Comparison of ENCODE assay signal across 8 cellular contexts in the genomic region with DNA sequence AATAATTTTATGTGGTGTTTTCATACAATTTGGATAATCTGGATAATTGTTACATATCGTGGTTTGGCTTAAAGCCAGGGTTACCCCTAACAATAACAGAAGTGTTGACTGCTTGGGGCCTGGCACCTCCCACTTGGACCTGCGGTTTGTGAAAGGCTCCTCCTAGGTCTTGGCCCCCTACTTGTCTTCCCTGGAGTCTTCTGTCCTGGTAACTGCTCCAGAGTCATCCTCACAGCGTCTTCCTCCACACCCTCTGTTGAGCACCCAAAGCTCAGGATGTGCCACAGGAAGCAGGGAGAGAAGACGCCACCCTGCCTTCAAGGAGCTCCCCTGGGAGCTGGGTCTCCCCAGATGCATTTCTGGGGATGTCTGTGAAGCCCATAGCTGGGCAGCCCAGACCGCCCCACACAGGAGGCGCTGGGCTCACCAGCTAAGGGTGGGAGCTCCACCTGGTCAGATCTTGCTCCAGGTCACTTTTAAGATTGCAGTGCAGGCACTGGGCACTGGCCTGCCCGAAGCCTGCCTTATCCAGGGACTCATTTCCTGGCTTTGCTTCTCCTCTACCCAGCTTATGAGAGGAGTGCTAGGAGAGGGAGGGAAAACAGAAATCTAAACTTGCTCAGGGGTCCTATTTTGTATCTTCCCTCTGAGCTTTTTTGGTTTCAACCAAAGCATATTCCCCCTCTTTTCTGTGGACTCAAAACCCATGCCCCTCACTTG.
DNase-seq lines count a peak whose midpoint lies in the region; ATAC-seq, FAIRE-seq and TF ChIP-seq lines count a peak whose summit lies in the region.

No MANE protein-coding gene starts in this region.

- no peak overlapping the region for H3K27ac ChIP-seq in CD4-positive, CD25-positive, alpha-beta regulatory T cell (ENCODE audit: insufficient read depth, low read length, poor library complexity, severe bottlenecking)
- no peak overlapping the region for H3K27ac ChIP-seq in neuronal stem cell (replicated peaks; ENCODE audit: low read length)
- peak overlapping the region in 2 of 4 donors; percentile 7 to 20 for H3K27ac ChIP-seq in gastroesophageal sphincter

- peaks cover 0 to 31% (median 21%) of the 10 kb centered on the region in 4 donors for H3K4me1 Mint-ChIP-seq in CD4-positive, CD25-positive, alpha-beta regulatory T cell
- peaks cover 13% of the 10 kb centered on the region for H3K4me1 Mint-ChIP-seq in central memory CD8-positive, alpha-beta T cell

- no peak for FAIRE-seq in GM19239 (lab: Jason Lieb, UNC)

- no peak overlapping the region for H2BK12ac ChIP-seq in neuronal stem cell (ENCODE audit: low read length)

- H3K36me3 Mint-ChIP-seq in CD4-positive, CD25-positive, alpha-beta regulatory T cell, result peaks cover 7% of the 10 kb centered on the region
- no peaks in the 10 kb centered on the region for H3K36me3 Mint-ChIP-seq in central memory CD8-positive, alpha-beta T cell (ENCODE audit: insufficient read depth)

- H3K9me3 Mint-ChIP-seq in CD4-positive, CD25-positive, alpha-beta regulatory T cell, result peaks cover 0 to 3% (median 0%) of the 10 kb centered on the region in 7 donors
- H3K9me3 Mint-ChIP-seq in central memory CD8-positive, alpha-beta T cell, result no peaks in the 10 kb centered on the region

- H2AK5ac ChIP-seq in neuronal stem cell (ENCODE audit: low read depth, low read length), result peak overlapping the region; percentile 73

- no peak overlapping the region for H4K8ac ChIP-seq in neuronal stem cell (ENCODE audit: low read depth, low read length)

- no peak for TF ChIP-seq EP300 in gastroesophageal sphincter (IDR thresholded peaks at IDR 0.05)

- no peaks in the 10 kb centered on the region for H3K27me3 Mint-ChIP-seq in CD4-positive, CD25-positive, alpha-beta regulatory T cell
- no peaks in the 10 kb centered on the region for H3K27me3 Mint-ChIP-seq in central memory CD8-positive, alpha-beta T cell

- no peak for TF ChIP-seq POLR2A in gastroesophageal sphincter (IDR thresholded peaks at IDR 0.05)

- H4K91ac ChIP-seq in neuronal stem cell (ENCODE audit: low read depth, low read length, poor library complexity), result no peak overlapping the region

- H2BK5ac ChIP-seq in neuronal stem cell (ENCODE audit: low read length), result no peak overlapping the region

- H2AFZ ChIP-seq in neuronal stem cell (ENCODE audit: low read length), result no peak overlapping the region

- no peak overlapping the region for H3K4me3 ChIP-seq in CD4-positive, CD25-positive, alpha-beta regulatory T cell (ENCODE audit: low read depth, low read length)
- H3K4me3 ChIP-seq in MG63 (no peak overlapping the region), neuronal stem cell (ENCODE audit: low read length in 2 of 2) (no peak overlapping the region), gastroesophageal sphincter (no peak overlapping the region)

- no peaks in the 10 kb centered on the region for H3K9me3 ChIP-seq in CD4-positive, CD25-positive, alpha-beta regulatory T cell (ENCODE audit: control insufficient read depth in 2 of 2, low read length in 2 of 2)
- H3K9me3 ChIP-seq in MG63 (no peaks in the 10 kb centered on the region), neuronal stem cell (replicated peaks in 1 of 2; ENCODE audit: control insufficient read depth in 2 of 2, insufficient read depth in 1 of 2, low read depth in 1 of 2, low read length in 2 of 2) (no peaks in the 10 kb centered on the region), gastroesophageal sphincter (no peaks in the 10 kb centered on the region)

- ATAC-seq in CD4-positive, CD25-positive, alpha-beta regulatory T cell (ENCODE audit: low read depth in 2 of 2), result no peak
- ATAC-seq in central memory CD8-positive, alpha-beta T cell (replicated peaks; ENCODE audit: extremely low read depth, poor library complexity, severe bottlenecking), result no peak
- no peak for ATAC-seq in gastroesophageal sphincter
- no peak for ATAC-seq in HG02798 (IDR thresholded peaks at IDR 0.05; ENCODE audit: poor library complexity, unreplicated experiment)

- no peak overlapping the region for H3K4me2 ChIP-seq in neuronal stem cell (ENCODE audit: insufficient read depth, low read length, poor library complexity, severe bottlenecking)

- H3K14ac ChIP-seq in neuronal stem cell (ENCODE audit: low read length), result no peak overlapping the region

- DNase-seq in CD4-positive, CD25-positive, alpha-beta regulatory T cell, result no peak
- DNase-seq in MG63, result peak; percentile 41
- DNase-seq in central memory CD8-positive, alpha-beta T cell (ENCODE audit: low spot score in 2 of 2), result no peak
- no peak for DNase-seq in neuronal stem cell (ENCODE audit: low spot score)
- no peak for DNase-seq in GM19239 (ENCODE audit: insufficient read length, low spot score)
- no peak for DNase-seq in NCI-H2081 (lab: John Stamatoyannopoulos, UW)

- no peak for TF ChIP-seq CTCF in gastroesophageal sphincter (IDR thresholded peaks at IDR 0.05)

- H3K4me1 ChIP-seq in CD4-positive, CD25-positive, alpha-beta regulatory T cell (ENCODE audit: control insufficient read depth, insufficient read depth, low read length, poor library complexity, severe bottlenecking), result peaks cover 3% of the 10 kb centered on the region
- H3K4me1 ChIP-seq in neuronal stem cell (ENCODE audit: control insufficient read depth in 2 of 2, insufficient read depth in 1 of 2, low read depth in 1 of 2, low read length in 2 of 2) (peaks cover 17 to 22% of the 10 kb centered on the region in 2 donors), gastroesophageal sphincter (peaks cover 0 to 38% (median 6%) of the 10 kb centered on the region in 3 donors)

- H3K79me1 ChIP-seq in neuronal stem cell (ENCODE audit: low read depth, low read length), result no peaks in the 10 kb centered on the region

- peak overlapping the region; percentile 29 for H3K18ac ChIP-seq in neuronal stem cell (ENCODE audit: low read length)

- no peak overlapping the region for H3K23ac ChIP-seq in neuronal stem cell (ENCODE audit: low read depth, low read length, poor library complexity)

- no peaks in the 10 kb centered on the region for H3K36me3 ChIP-seq in CD4-positive, CD25-positive, alpha-beta regulatory T cell (ENCODE audit: control insufficient read depth, insufficient read depth, low read length)
- H3K36me3 ChIP-seq in MG63 (no peaks in the 10 kb centered on the region), neuronal stem cell (replicated peaks in 1 of 2; ENCODE audit: control insufficient read depth in 2 of 2, insufficient read depth in 2 of 2, low read length in 2 of 2) (no peaks in the 10 kb centered on the region), gastroesophageal sphincter (no peaks in the 10 kb centered on the region)

- no peak overlapping the region for H3K4ac ChIP-seq in neuronal stem cell (ENCODE audit: low read length)

- no peak overlapping the region for H3K4me3 Mint-ChIP-seq in CD4-positive, CD25-positive, alpha-beta regulatory T cell
- H3K4me3 Mint-ChIP-seq in central memory CD8-positive, alpha-beta T cell, result no peak overlapping the region

- H2BK120ac ChIP-seq in neuronal stem cell (ENCODE audit: low read depth, low read length), result no peak overlapping the region

- H3K9ac ChIP-seq in neuronal stem cell (ENCODE audit: low read depth, low read length, poor library complexity), result no peak overlapping the region

- WGBS in neuronal stem cell (ENCODE audit: extremely low coverage in 2 of 2, insufficient read length in 2 of 2, insufficient replicate concordance in 1 of 2), 2 donors, result no CpG with 5 or more reads among the region's 7 CpGs
- WGBS in gastroesophageal sphincter (ENCODE audit: low coverage in 1 of 2), 2 donors, result 71 to 80% methylated on average over 2 to 3 of the region's 7 CpGs

- peak overlapping the region in 2 of 3 donors; percentile 31 to 90 for H3K27ac Mint-ChIP-seq in CD4-positive, CD25-positive, alpha-beta regulatory T cell
- H3K27ac Mint-ChIP-seq in central memory CD8-positive, alpha-beta T cell (ENCODE audit: low read depth), result peak overlapping the region; percentile 83

- no peaks in the 10 kb centered on the region for H3K27me3 ChIP-seq in CD4-positive, CD25-positive, alpha-beta regulatory T cell (ENCODE audit: control insufficient read depth, insufficient read depth, low read length)
- no peaks in the 10 kb centered on the region for H3K27me3 ChIP-seq in MG63
- H3K27me3 ChIP-seq in neuronal stem cell (ENCODE audit: control insufficient read depth in 3 of 3, insufficient read depth in 3 of 3, low read depth in 1 of 3, low read length in 3 of 3), result no peaks in the 10 kb centered on the region
- H3K27me3 ChIP-seq in gastroesophageal sphincter, result no peaks in the 10 kb centered on the region

- no peak overlapping the region for H2BK15ac ChIP-seq in neuronal stem cell (ENCODE audit: low read length)
